Comparison of ENCODE assay signal across 22 cellular contexts in genomic region chr18:13836559-13836958, GRCh38. TPM values are rescaled to one million over a fixed set of nuclear protein-coding genes. Genes with fewer than 3 reads are reported as not detected.
"Had no signal": no experiment of that assay in that cellular context is flagged by ENCODE, and none has a peak within 500 bp of the region (broad histone marks: within the 10 kb centered on the region; RNA-seq: fewer than 3 reads in every experiment).

No MANE protein-coding gene starts in this region.

- H3K36me3 Mint-ChIP-seq: activated naive CD4-positive, alpha-beta T cell treated with anti-CD3 and anti-CD28 coated beads, Interleukin-2, amount 50 U/mL, for 24 hours; stimulated activated naive B cell treated with anti-CD40 and anti-IgM and Interleukin-4, amounts not matched to agents 10 μg/mL and 1 μg/mL and 100 μg/mL, for 72 hours had no signal

- ATAC-seq: activated CD4-positive, alpha-beta T cell treated with anti-CD3 and anti-CD28 coated beads for 36 hours; esophagus mucosa; gastroesophageal sphincter; heart left ventricle; left lung; stimulated activated naive B cell treated with anti-CD40 and anti-IgM and Interleukin-4, amounts not matched to agents 10 μg/mL and 1 μg/mL and 100 μg/mL, for 72 hours had no signal

- H3K27ac ChIP-seq: adrenal gland, gastroesophageal sphincter, heart left ventricle, left lung had no signal

- H3K9me3 ChIP-seq: adrenal gland, gastroesophageal sphincter, heart left ventricle, left lung had no signal

- DNase-seq: activated CD4-positive, alpha-beta T cell treated with anti-CD3 and anti-CD28 coated beads for 36 hours; activated CD4-positive, alpha-beta T cell treated with anti-CD3 and anti-CD28 coated beads, Interleukin-2, amount 50 U/mL, for 48 hours; activated gamma-delta T cell; adrenal gland; cerebellar nuclear complex; cortex of kidney; effector CD4-positive, alpha-beta T cell; heart left ventricle; left lung; mammary epithelial cell; nephron progenitor cell; occipital lobe; posterior cingulate gyrus; stimulated activated naive B cell treated with anti-CD40 and anti-IgM and Interleukin-4, amounts not matched to agents 10 μg/mL and 1 μg/mL and 100 μg/mL, for 72 hours had no signal

- H3K4me3 Mint-ChIP-seq: activated CD4-positive, alpha-beta T cell treated with anti-CD3 and anti-CD28 coated beads for 36 hours; activated naive CD4-positive, alpha-beta T cell treated with anti-CD3 and anti-CD28 coated beads, Interleukin-2, amount 50 U/mL, for 24 hours; nephron progenitor cell; stimulated activated naive B cell treated with anti-CD40 and anti-IgM and Interleukin-4, amounts not matched to agents 10 μg/mL and 1 μg/mL and 100 μg/mL, for 72 hours had no signal

- H3K4me1 ChIP-seq: adrenal gland, gastroesophageal sphincter, heart left ventricle, left lung had no signal

- H3K36me3 ChIP-seq: adrenal gland, gastroesophageal sphincter, heart left ventricle, left lung had no signal

- H3K4me3 ChIP-seq: adrenal gland, gastroesophageal sphincter, heart left ventricle, left lung had no signal

- H3K4me1 Mint-ChIP-seq: activated CD4-positive, alpha-beta T cell treated with anti-CD3 and anti-CD28 coated beads for 36 hours; activated naive CD4-positive, alpha-beta T cell treated with anti-CD3 and anti-CD28 coated beads, Interleukin-2, amount 50 U/mL, for 24 hours; nephron progenitor cell; stimulated activated naive B cell treated with anti-CD40 and anti-IgM and Interleukin-4, amounts not matched to agents 10 μg/mL and 1 μg/mL and 100 μg/mL, for 72 hours had no signal

- H3K27ac Mint-ChIP-seq: activated CD4-positive, alpha-beta T cell treated with anti-CD3 and anti-CD28 coated beads for 36 hours; activated naive CD4-positive, alpha-beta T cell treated with anti-CD3 and anti-CD28 coated beads, Interleukin-2, amount 50 U/mL, for 24 hours; nephron progenitor cell; stimulated activated naive B cell treated with anti-CD40 and anti-IgM and Interleukin-4, amounts not matched to agents 10 μg/mL and 1 μg/mL and 100 μg/mL, for 72 hours had no signal

- H3K9me3 Mint-ChIP-seq: activated naive CD4-positive, alpha-beta T cell treated with anti-CD3 and anti-CD28 coated beads, Interleukin-2, amount 50 U/mL, for 24 hours; stimulated activated naive B cell treated with anti-CD40 and anti-IgM and Interleukin-4, amounts not matched to agents 10 μg/mL and 1 μg/mL and 100 μg/mL, for 72 hours had no signal

RNA-seq across cellular contexts. Expression of gene MC5R, which starts 12.6 kb away (rescaled TPM):
- total RNA-seq: activated CD4-positive, alpha-beta T cell treated with anti-CD3 and anti-CD28 coated beads for 36 hours; bronchial epithelial cell; gastroesophageal sphincter; heart left ventricle; kidney epithelial cell; left lung; mammary epithelial cell; myocyte; renal cortical epithelial cell; ureter had no signal
- polyA plus RNA-seq: heart left ventricle, mammary epithelial cell had no signal
